ENCODE assay signal across 8 cellular contexts in genomic region chr21:43916691-43917514, GRCh38. TPM values are rescaled to one million over a fixed set of nuclear protein-coding genes. Genes with fewer than 3 reads are reported as not detected.
DNase-seq lines count a peak whose midpoint lies in the region; ATAC-seq and TF ChIP-seq lines count a peak whose summit lies in the region.

No MANE protein-coding gene starts in this region.

- intact Hi-C loops in testis (cut with DNase I; ENCODE audit: low total_unique reads): no loop called here

- DNase-seq in AG10803 (ENCODE audit: low read depth) (no peak), fibroblast of lung (ENCODE audit: low read depth in 2 of 2) (peak in 1 of 2 donors; percentile 35), NCI-H2107 (lab: John Stamatoyannopoulos, UW) (no peak), testis (no peak), SW 1271 (lab: John Stamatoyannopoulos, UW) (no peak)
- peak; percentile 51 to 63 for DNase-seq in activated CD4-positive, alpha-beta T cell treated with anti-CD3 and anti-CD28 coated beads, Interleukin-2, amount 50 U/mL, for 48 hours
- peak; percentile 59 for DNase-seq in stimulated activated CD4-positive, alpha-beta T cell treated with anti-CD3 and anti-CD28 coated beads, Interleukin-4, amount 100 ng/mL, for 1 hour

- peak overlapping the region; percentile 17 for H3K27ac ChIP-seq in fibroblast of lung (ENCODE audit: insufficient read depth, low read length)
- H3K27ac ChIP-seq in testis: no peak overlapping the region

- peak overlapping the region; percentile 28 for H3K4me2 ChIP-seq in fibroblast of lung (ENCODE audit: extremely low read depth, insufficient read depth, low read length)

- no peak overlapping the region for H2AFZ ChIP-seq in fibroblast of lung (ENCODE audit: low read length)

- H3K9ac ChIP-seq in fibroblast of lung (ENCODE audit: insufficient read depth, low read length): peak overlapping the region; percentile 27

- H3K79me2 ChIP-seq in fibroblast of lung (ENCODE audit: control insufficient read depth, insufficient read depth, low read length): peaks cover 15% of the 10 kb centered on the region

- H3K4me3 ChIP-seq in AG10803 (ENCODE audit: low read length) (peak overlapping the region; percentile 45), fibroblast of lung (replicated peaks in 1 of 4; ENCODE audit: control extremely low read depth in 1 of 4, insufficient read depth in 1 of 4, low read depth in 3 of 4, low read length in 4 of 4) (peak overlapping the region; percentile 5 to 54 (median 38)), testis (no peak overlapping the region)

- no peak for TF ChIP-seq POLR2A in testis (IDR thresholded peaks at IDR 0.05)

- H3K27me3 ChIP-seq in fibroblast of lung (ENCODE audit: control insufficient read depth, insufficient read depth, low read length): no peaks in the 10 kb centered on the region
- H3K27me3 ChIP-seq in testis: no peaks in the 10 kb centered on the region

- H4K20me1 ChIP-seq in fibroblast of lung (ENCODE audit: control insufficient read depth, extremely low read depth, insufficient read depth, low read length): no peaks in the 10 kb centered on the region

- 76 to 82% methylated on average over 33 to 35 of the region's 35 CpGs for WGBS in testis, 2 donors

- peak; percentile 49 for ATAC-seq in HG02885 (IDR thresholded peaks at IDR 0.05; ENCODE audit: poor library complexity, unreplicated experiment)

- H3K36me3 ChIP-seq in fibroblast of lung (ENCODE audit: control insufficient read depth, insufficient read depth, low read length): no peaks in the 10 kb centered on the region
- no peaks in the 10 kb centered on the region for H3K36me3 ChIP-seq in testis (ENCODE audit: low read depth, missing control alignments)

- TF ChIP-seq CTCF in AG10803 (conservative IDR thresholded peaks at IDR 0.05; ENCODE audit: low read length) (no peak), fibroblast of lung (conservative IDR thresholded peaks at IDR 0.05 in 1 of 2, IDR thresholded peaks at IDR 0.05 in 1 of 2; ENCODE audit: low read depth in 1 of 2, low read length in 2 of 2) (no peak), testis (IDR thresholded peaks at IDR 0.05) (no peak)

- no peaks in the 10 kb centered on the region for H3K9me3 ChIP-seq in fibroblast of lung (ENCODE audit: control insufficient read depth, insufficient read depth, low read depth, low read length)
- H3K9me3 ChIP-seq in testis: no peaks in the 10 kb centered on the region

- H3K4me1 ChIP-seq in fibroblast of lung (ENCODE audit: control insufficient read depth, extremely low read depth, insufficient read depth, low read length) (no peaks in the 10 kb centered on the region), testis (no peaks in the 10 kb centered on the region)

RNA-seq across cellular contexts. Expression of gene AGPAT3, which starts 51.9 kb away (rescaled TPM):
- total RNA-seq in fibroblast of lung (28.8 and 44.9 TPM in 2 replicates), testis (10 to 100 TPM; 64.5 to 77.5 TPM)
- polyA plus RNA-seq in fibroblast of lung (29.4 and 39.0 TPM in 2 replicates), testis (ENCODE audit: insufficient read depth, low read depth, low replicate concordance) (69.8 TPM)
- polyA plus RNA-seq in fibroblast of lung (2012): 42.0 and 55.7 TPM in 2 replicates
- polyA minus RNA-seq in fibroblast of lung (ENCODE audit: low replicate concordance): 58.7 and 118 TPM in 2 replicates

Comparison
In these comparisons a context has a peak if more than half of its experiments do, and no peak if none do; other contexts are left out.
1. DNase-seq: peak in activated CD4-positive, alpha-beta T cell treated with anti-CD3 and anti-CD28 coated beads, Interleukin-2, amount 50 U/mL, for 48 hours (2 of 2) and stimulated activated CD4-positive, alpha-beta T cell treated with anti-CD3 and anti-CD28 coated beads, Interleukin-4, amount 100 ng/mL, for 1 hour (single experiment); none in AG10803 (single experiment), NCI-H2107 (single experiment), testis (single experiment) and SW 1271 (0 of 2).
2. H3K4me3 ChIP-seq: peak in AG10803 (single experiment) and fibroblast of lung (4 of 4); none in testis (0 of 2).